ENCODE assay signal across 2 cellular contexts in the genomic region with DNA sequence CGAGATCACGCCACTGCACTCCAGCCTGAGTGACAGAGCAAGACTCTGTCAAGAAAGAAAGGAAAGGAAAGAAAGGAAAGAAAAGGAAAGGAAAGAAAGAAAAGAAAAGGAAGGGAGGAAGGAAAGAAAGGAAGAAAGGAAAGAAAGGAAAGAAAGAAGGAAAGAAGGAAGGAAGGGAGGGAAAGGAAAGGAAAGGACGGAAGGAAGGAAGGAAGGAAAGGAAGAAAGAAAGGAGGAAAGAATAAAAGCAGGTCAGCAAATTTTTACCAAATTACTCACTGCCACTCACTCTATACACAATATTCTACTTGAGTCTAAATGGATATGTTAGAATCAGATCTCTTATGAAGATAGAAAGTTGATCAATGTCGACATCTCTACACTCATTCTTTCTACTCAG.
TF ChIP-seq lines count a peak whose summit lies in the region.

No MANE protein-coding gene starts in this region.

TF ChIP-seq in HepG2, 621 proteins besides CTCF, POLR2A, EP300 and RAD21:
- TF ChIP-seq ZNF383 (CRISPR knock-in tag; IDR thresholded peaks at IDR 0.05; ENCODE audit: borderline replicate concordance) = no peak
- peak; percentile 43 for TF ChIP-seq ZNF282 (IDR thresholded peaks at IDR 0.05; ENCODE audit: partially characterized antibody)
- TF ChIP-seq ZNF224 (CRISPR knock-in tag; IDR thresholded peaks at IDR 0.05) = no peak
- TF ChIP-seq TEAD2 (CRISPR knock-in tag; IDR thresholded peaks at IDR 0.05) = no peak
- TF ChIP-seq, protein P1, sequence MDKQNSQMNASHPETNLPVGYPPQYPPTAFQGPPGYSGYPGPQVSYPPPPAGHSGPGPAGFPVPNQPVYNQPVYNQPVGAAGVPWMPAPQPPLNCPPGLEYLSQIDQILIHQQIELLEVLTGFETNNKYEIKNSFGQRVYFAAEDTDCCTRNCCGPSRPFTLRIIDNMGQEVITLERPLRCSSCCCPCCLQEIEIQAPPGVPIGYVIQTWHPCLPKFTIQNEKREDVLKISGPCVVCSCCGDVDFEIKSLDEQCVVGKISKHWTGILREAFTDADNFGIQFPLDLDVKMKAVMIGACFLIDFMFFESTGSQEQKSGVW (CRISPR knock-in tag; IDR thresholded peaks at IDR 0.05; ENCODE audit: borderline replicate concordance) = no peak
- peak; percentile 46; the same call in 1 of the 2 replicates for TF ChIP-seq SP1 (IDR thresholded peaks at IDR 0.05)
- TF ChIP-seq SP1 (CRISPR knock-in tag; IDR thresholded peaks at IDR 0.05) = no peak
- 0 out of 2 replicates have a peak, but pooled peaks have one; percentile 17 for TF ChIP-seq FOXK2 (IDR thresholded peaks at IDR 0.05)
- peak; percentile 19 to 44; a peak in 2 of 4 replicates for TF ChIP-seq MAFK (conservative IDR thresholded peaks at IDR 0.05 in 1 of 2, IDR thresholded peaks at IDR 0.05 in 1 of 2; ENCODE audit: low read length in 2 of 2)

TF ChIP-seq in HEK293, 187 proteins besides CTCF, POLR2A, EP300 and RAD21:
- TF ChIP-seq PRDM1 (tag by site-specific recombination; IDR thresholded peaks at IDR 0.05) (peak; percentile 99), ZNF366 (tag by site-specific recombination; conservative IDR thresholded peaks at IDR 0.05) (peak; percentile 97), ZNF341 (tag by site-specific recombination; IDR thresholded peaks at IDR 0.05; ENCODE audit: low read depth) (no peak)
- TF ChIP-seq, protein P2, sequence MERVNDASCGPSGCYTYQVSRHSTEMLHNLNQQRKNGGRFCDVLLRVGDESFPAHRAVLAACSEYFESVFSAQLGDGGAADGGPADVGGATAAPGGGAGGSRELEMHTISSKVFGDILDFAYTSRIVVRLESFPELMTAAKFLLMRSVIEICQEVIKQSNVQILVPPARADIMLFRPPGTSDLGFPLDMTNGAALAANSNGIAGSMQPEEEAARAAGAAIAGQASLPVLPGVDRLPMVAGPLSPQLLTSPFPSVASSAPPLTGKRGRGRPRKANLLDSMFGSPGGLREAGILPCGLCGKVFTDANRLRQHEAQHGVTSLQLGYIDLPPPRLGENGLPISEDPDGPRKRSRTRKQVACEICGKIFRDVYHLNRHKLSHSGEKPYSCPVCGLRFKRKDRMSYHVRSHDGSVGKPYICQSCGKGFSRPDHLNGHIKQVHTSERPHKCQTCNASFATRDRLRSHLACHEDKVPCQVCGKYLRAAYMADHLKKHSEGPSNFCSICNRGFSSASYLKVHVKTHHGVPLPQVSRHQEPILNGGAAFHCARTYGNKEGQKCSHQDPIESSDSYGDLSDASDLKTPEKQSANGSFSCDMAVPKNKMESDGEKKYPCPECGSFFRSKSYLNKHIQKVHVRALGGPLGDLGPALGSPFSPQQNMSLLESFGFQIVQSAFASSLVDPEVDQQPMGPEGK (tag by site-specific recombination; IDR thresholded peaks at IDR 0.05) = no peak
